ENCODE assay signal across 18 cellular contexts in genomic region chr9:2072752-2073405, GRCh38. TPM values are rescaled to one million over a fixed set of nuclear protein-coding genes. Genes with fewer than 3 reads are reported as not detected.
DNase-seq lines count a peak whose midpoint lies in the region; ATAC-seq, FAIRE-seq and TF ChIP-seq lines count a peak whose summit lies in the region.
"Had no signal": no experiment of that assay in that cellular context is flagged by ENCODE, and none has a peak within 500 bp of the region (broad histone marks: within the 10 kb centered on the region; RNA-seq: fewer than 3 reads in every experiment).

No MANE protein-coding gene starts in this region.

- TF ChIP-seq CTCF in kidney (IDR thresholded peaks at IDR 0.05; ENCODE audit: borderline replicate concordance, extremely low read depth, insufficient read depth): no peak

- ATAC-seq in GM18520 (IDR thresholded peaks at IDR 0.05; ENCODE audit: unreplicated experiment) (peak; percentile 38), GM21381 (IDR thresholded peaks at IDR 0.05; ENCODE audit: unreplicated experiment) (peak; percentile 80), HG03432 (IDR thresholded peaks at IDR 0.05; ENCODE audit: unreplicated experiment) (peak; percentile 87), GM18873 (IDR thresholded peaks at IDR 0.05; ENCODE audit: low FRiP score, unreplicated experiment) (no peak)

- DNase-seq in kidney (peak; percentile 65), activated gamma-delta T cell treated with Interleukin-2 at 50 U/mL for 16 hours (no peak), KG1 (lab: John Stamatoyannopoulos, UW) (no peak), C1 segment of cervical spinal cord (lab: John Stamatoyannopoulos, UW) (no peak)
- DNase-seq: activated CD8-positive, alpha-beta memory T cell treated with anti-CD3 and anti-CD28 coated beads for 24 hours; BE2C; IMR-90; NCI-H146; NCI-H526 treated with DMSO at 0.1 percent for 48 hours; nucleus accumbens; substantia nigra had no signal

- intact Hi-C loops in kidney (cut with DNase I): no loop called here

- FAIRE-seq in kidney (lab: Jason Lieb, UNC): no peak

- H3K9ac ChIP-seq in kidney (ENCODE audit: low read length in 2 of 2): no peak overlapping the region

- H3K4me1 ChIP-seq in kidney (ENCODE audit: control insufficient read depth in 1 of 2, insufficient read depth in 1 of 2, low read depth in 1 of 2, low read length in 2 of 2): no peaks in the 10 kb centered on the region
- H3K4me1 ChIP-seq: BE2C had no signal

- H3K9me3 ChIP-seq in kidney (ENCODE audit: control insufficient read depth in 1 of 2, low read length in 2 of 2): no peaks in the 10 kb centered on the region
- H3K9me3 ChIP-seq: BE2C had no signal

- H3K27ac ChIP-seq in kidney (ENCODE audit: low read depth in 2 of 2, low read length in 2 of 2): no peak overlapping the region
- H3K27ac ChIP-seq: coronary artery, RWPE1 had no signal

- H3K36me3 ChIP-seq in kidney (ENCODE audit: control insufficient read depth in 1 of 2, insufficient read depth in 2 of 2, low read length in 2 of 2): peaks cover 48 to 57% of the 10 kb centered on the region in 2 donors
- H3K36me3 ChIP-seq: BE2C had no signal

- H3K4me3 ChIP-seq in kidney (ENCODE audit: low read length in 2 of 2): no peak overlapping the region
- H3K4me3 ChIP-seq: coronary artery, lung had no signal

RNA-seq across cellular contexts. Expression of gene SMARCA2, which starts 57.7 kb away (rescaled TPM):
- 189 TPM for total RNA-seq in kidney
- polyA plus RNA-seq in kidney (ENCODE audit: insufficient read depth, low read depth, low replicate concordance): 54.3 TPM
